Comparison of ENCODE assay signal across 1 cellular context in genomic region chr3:32349184-32349583, GRCh38.
TF ChIP-seq lines count a peak whose summit lies in the region.

No MANE protein-coding gene starts in this region.

TF ChIP-seq in H1, 55 proteins besides CTCF, POLR2A, EP300 and RAD21:
- TF ChIP-seq SP1 (IDR thresholded peaks at IDR 0.05; ENCODE audit: low read depth, low read length) = peak; percentile 37; the same call in 1 of the 2 replicates
- no peak for TF ChIP-seq KDM1A (IDR thresholded peaks at IDR 0.05; ENCODE audit: borderline replicate concordance, low read length)
TF ChIP-seq in H1: peak in this region for 1.
